16 cellular contexts compared by ENCODE assay signal in genomic region chrX:45788315-45788714, GRCh38.
DNase-seq lines count a peak whose midpoint lies in the region; ATAC-seq and TF ChIP-seq lines count a peak whose summit lies in the region.
"Had no signal": no experiment of that assay in that cellular context is flagged by ENCODE, and none has a peak within 500 bp of the region (broad histone marks: within the 10 kb centered on the region; RNA-seq: fewer than 3 reads in every experiment).

No MANE protein-coding gene starts in this region.

- no peak for DNase-seq in Calu3
- DNase-seq in IMR-90, result no peak
- DNase-seq in choroid plexus epithelial cell (ENCODE audit: low read depth), result peak; percentile 67
- no peak for DNase-seq in mesenchymal stem cell
- DNase-seq in BE2C, result no peak
- no peak for DNase-seq in NCI-H2107 (lab: John Stamatoyannopoulos, UW)
- DNase-seq: activated gamma-delta T cell treated with Interleukin-2 at 50 U/mL for 16 hours; NCI-H1092; NCI-H2081; NCI-H524 treated with DMSO at 0.1 percent for 48 hours; right lobe of liver; SIG-M5; stimulated activated CD4-positive, alpha-beta T cell treated with anti-CD3 and anti-CD28 coated beads, Interleukin-2, amount 100 ng/mL, for 24 hours; stimulated activated naive CD8-positive, alpha-beta T cell treated with anti-CD3 and anti-CD28 coated beads, Interleukin-15, amount 100 ng/mL, for 72 hours had no signal

- H3K4me3 ChIP-seq in IMR-90 (ENCODE audit: insufficient read depth, low read depth, low read length) (no peak overlapping the region), choroid plexus epithelial cell (ENCODE audit: low read depth, low read length) (no peak overlapping the region), mesenchymal stem cell (ENCODE audit: insufficient read depth in 1 of 2, low read depth in 1 of 2, low read length in 2 of 2) (no peak overlapping the region), BE2C (ENCODE audit: low read depth, low read length) (no peak overlapping the region)
- H3K4me3 ChIP-seq: coronary artery, right lobe of liver had no signal

- no peak overlapping the region for H2AK9ac ChIP-seq in IMR-90 (replicated peaks; ENCODE audit: low read depth, low read length, poor library complexity)

- H3K14ac ChIP-seq in IMR-90 (replicated peaks; ENCODE audit: low read depth, low read length), result no peak overlapping the region
- no peak overlapping the region for H3K14ac ChIP-seq in mesenchymal stem cell (ENCODE audit: low read length in 2 of 2)

- peak overlapping the region; percentile 67 for H3K4me3 Mint-ChIP-seq in Calu3 (ENCODE audit: low read depth, unreplicated experiment)

- peak; percentile 36; the same call in 1 of the 2 replicates for ATAC-seq in IMR-90 (ENCODE audit: low read depth)
- ATAC-seq in HG02970 (IDR thresholded peaks at IDR 0.05; ENCODE audit: low FRiP score, unreplicated experiment), result no peak
- ATAC-seq: stimulated activated naive CD8-positive, alpha-beta T cell treated with anti-CD3 and anti-CD28 coated beads, Interleukin-15, amount 100 ng/mL, for 72 hours had no signal

- peaks cover 4% of the 10 kb centered on the region for H3K9me1 ChIP-seq in IMR-90 (ENCODE audit: insufficient read depth, low read length)

- POLR2A ChIA-PET in IMR-90 (lab: Charles Lee; ENCODE audit: unreplicated experiment), result no interaction called here

- H3K4ac ChIP-seq in IMR-90 (ENCODE audit: low read depth, low read length), result no peak overlapping the region
- no peak overlapping the region for H3K4ac ChIP-seq in mesenchymal stem cell (ENCODE audit: low read depth in 1 of 2, low read length in 2 of 2)

- intact Hi-C loops in Calu3 (cut with micrococcal nuclease; ENCODE audit: unreplicated experiment) (no loop called here), IMR-90 (cut with micrococcal nuclease) (no loop called here)

- H3K79me1 ChIP-seq in IMR-90 (ENCODE audit: low read depth in 1 of 2, low read length in 2 of 2) (peaks cover 0 to 29% of the 10 kb centered on the region in 2 experiments; a peak in 2 of 4 replicates), mesenchymal stem cell (replicated peaks; ENCODE audit: low read length, poor library complexity, severe bottlenecking) (no peaks in the 10 kb centered on the region)

- H2BK120ac ChIP-seq in IMR-90 (ENCODE audit: low read depth, low read length) (no peak overlapping the region), mesenchymal stem cell (ENCODE audit: low read depth, low read length) (no peak overlapping the region)

- H3K9me3 Mint-ChIP-seq in Calu3 (ENCODE audit: low read depth, unreplicated experiment), result no peaks in the 10 kb centered on the region

- H3K4me1 Mint-ChIP-seq in Calu3 (ENCODE audit: low read depth, unreplicated experiment), result peaks cover 70% of the 10 kb centered on the region

- dilution Hi-C loops in IMR-90 (cut with HindIII; ENCODE audit: low sequenced_read_pairs, unreplicated experiment), result no loop called here

- TF ChIP-seq CTCF in Calu3 (IDR thresholded peaks at IDR 0.05; ENCODE audit: unreplicated experiment) (no peak), IMR-90 (conservative IDR thresholded peaks at IDR 0.05; ENCODE audit: low read depth, low read length) (no peak), choroid plexus epithelial cell (conservative IDR thresholded peaks at IDR 0.05; ENCODE audit: low read depth, low read length) (no peak), BE2C (IDR thresholded peaks at IDR 0.05; ENCODE audit: low read depth, low read length) (no peak)

- peaks cover 39% of the 10 kb centered on the region for H3K36me3 Mint-ChIP-seq in Calu3 (ENCODE audit: insufficient read depth, unreplicated experiment)

- H3K18ac ChIP-seq in IMR-90 (ENCODE audit: low read depth, low read length) (no peak overlapping the region; the same call in 1 of the 2 replicates), mesenchymal stem cell (ENCODE audit: low read depth in 1 of 2, low read length in 2 of 2) (no peak overlapping the region)

- H2BK15ac ChIP-seq in IMR-90 (ENCODE audit: low read depth, low read length) (no peak overlapping the region), mesenchymal stem cell (ENCODE audit: low read depth, poor library complexity, severe bottlenecking) (no peak overlapping the region)

- WGBS in IMR-90 (ENCODE audit: extremely low coverage in 2 of 2, insufficient read length in 1 of 2), 2 experiments, result no CpG with 5 or more reads among the region's 5 CpGs
- WGBS in mesenchymal stem cell, result 86% methylated on average over 2 of the region's 5 CpGs

- H3K36me3 ChIP-seq in IMR-90 (ENCODE audit: control insufficient read depth, insufficient read depth, low read length) (no peaks in the 10 kb centered on the region; the same call in 1 of the 2 replicates), mesenchymal stem cell (ENCODE audit: control insufficient read depth in 1 of 2, insufficient read depth in 2 of 2, low read depth in 1 of 2, low read length in 2 of 2) (peaks cover 0 to under 1% of the 10 kb centered on the region in 2 experiments), BE2C (no peaks in the 10 kb centered on the region)
- H3K36me3 ChIP-seq: right lobe of liver had no signal

- H3K56ac ChIP-seq in IMR-90 (ENCODE audit: extremely low read depth, insufficient read depth, low read length), result no peak overlapping the region

- H2BK20ac ChIP-seq in IMR-90 (ENCODE audit: low read depth, low read length), result no peak overlapping the region

- peak overlapping the region; percentile 92 for H3K27ac Mint-ChIP-seq in Calu3 (ENCODE audit: unreplicated experiment)
- H3K27ac Mint-ChIP-seq: stimulated activated naive CD8-positive, alpha-beta T cell treated with anti-CD3 and anti-CD28 coated beads, Interleukin-15, amount 100 ng/mL, for 72 hours had no signal

- CTCF ChIA-PET in Calu3 (lab: Charles Lee) (no interaction called here), IMR-90 (lab: Yijun Ruan, JAX) (no interaction called here)

- H3K4me2 ChIP-seq in IMR-90 (ENCODE audit: low read depth, low read length) (peak overlapping the region; percentile 46; the same call in 1 of the 2 replicates), mesenchymal stem cell (ENCODE audit: low read length, poor library complexity, severe bottlenecking) (no peak overlapping the region)

- no peak overlapping the region for H3K27ac ChIP-seq in IMR-90 (ENCODE audit: insufficient read depth, low read length)
- H3K27ac ChIP-seq in mesenchymal stem cell (ENCODE audit: low read length, poor library complexity, severe bottlenecking), result peak overlapping the region; percentile 38
- H3K27ac ChIP-seq: coronary artery, right lobe of liver had no signal

- in situ Hi-C loops in IMR-90 (cut with MboI; ENCODE audit: low sequenced_read_pairs), result no loop called here

- H2AFZ ChIP-seq in IMR-90 (replicated peaks; ENCODE audit: low read length, poor library complexity) (no peak overlapping the region), mesenchymal stem cell (ENCODE audit: low read depth, low read length) (no peak overlapping the region)

- H2AK5ac ChIP-seq in IMR-90 (ENCODE audit: low read depth, low read length) (no peak overlapping the region), mesenchymal stem cell (ENCODE audit: low read length, severe bottlenecking) (no peak overlapping the region)

- H4K8ac ChIP-seq in IMR-90 (ENCODE audit: low read depth in 2 of 2, low read length in 2 of 2) (no peak overlapping the region), mesenchymal stem cell (ENCODE audit: low read length) (no peak overlapping the region)

- H2BK5ac ChIP-seq in IMR-90 (ENCODE audit: low read depth, low read length, poor library complexity, severe bottlenecking), result no peak overlapping the region
- H2BK5ac ChIP-seq in mesenchymal stem cell (ENCODE audit: low read depth, low read length, poor library complexity, severe bottlenecking), result no peak overlapping the region

- H4K20me1 ChIP-seq in IMR-90 (ENCODE audit: insufficient read depth, low read length), result no peaks in the 10 kb centered on the region

- no peaks in the 10 kb centered on the region for H3K27me3 Mint-ChIP-seq in Calu3 (ENCODE audit: unreplicated experiment)
- H3K27me3 Mint-ChIP-seq: stimulated activated naive CD8-positive, alpha-beta T cell treated with anti-CD3 and anti-CD28 coated beads, Interleukin-15, amount 100 ng/mL, for 72 hours had no signal

- no peak overlapping the region for H2BK12ac ChIP-seq in mesenchymal stem cell (ENCODE audit: low read length in 2 of 2)

- no peak for TF ChIP-seq POLR2A in IMR-90 (IDR thresholded peaks at IDR 0.05; ENCODE audit: low read depth, low read length)

- H3K27me3 ChIP-seq in IMR-90 (ENCODE audit: control insufficient read depth, insufficient read depth, low read length), result peaks cover 2% of the 10 kb centered on the region
- peaks cover 0 to 37% of the 10 kb centered on the region in 2 experiments for H3K27me3 ChIP-seq in mesenchymal stem cell (ENCODE audit: control insufficient read depth in 1 of 2, insufficient read depth in 1 of 2, low read length in 2 of 2)
- H3K27me3 ChIP-seq in BE2C, result no peaks in the 10 kb centered on the region

- no peak for TF ChIP-seq RAD21 in IMR-90 (IDR thresholded peaks at IDR 0.05; ENCODE audit: low read length)

- BruUV-seq in Calu3 (replicated peaks; lab: Mats Ljungman, UMichigan) (no TSS peak), IMR-90 (replicated peaks; lab: Mats Ljungman, UMichigan) (no TSS peak)

- H4K91ac ChIP-seq in IMR-90 (ENCODE audit: insufficient read depth, low read depth, low read length), result no peak overlapping the region
- H4K91ac ChIP-seq in mesenchymal stem cell (ENCODE audit: low read length), result no peak overlapping the region

- H3K9me3 ChIP-seq in IMR-90 (ENCODE audit: control insufficient read depth, insufficient read depth, low read length), result 0 out of 2 replicates have a peak, but pooled peaks cover 2% of the 10 kb centered on the region
- H3K9me3 ChIP-seq in mesenchymal stem cell (ENCODE audit: control insufficient read depth, low read length), result peaks cover 12% of the 10 kb centered on the region
- no peaks in the 10 kb centered on the region for H3K9me3 ChIP-seq in BE2C
- H3K9me3 ChIP-seq: right lobe of liver had no signal

- no peak overlapping the region for H4K5ac ChIP-seq in IMR-90 (ENCODE audit: low read depth, low read length)

- H3K9ac ChIP-seq in IMR-90 (ENCODE audit: low read depth, low read length), result no peak overlapping the region
- H3K9ac ChIP-seq in mesenchymal stem cell (ENCODE audit: low read length), result peak overlapping the region; percentile 12

- H3K23ac ChIP-seq in IMR-90 (ENCODE audit: low read depth, low read length) (no peak overlapping the region), mesenchymal stem cell (ENCODE audit: low read length in 2 of 2) (no peak overlapping the region)

- H3K4me1 ChIP-seq in IMR-90 (ENCODE audit: control insufficient read depth, insufficient read depth, low read length) (peaks cover 9% of the 10 kb centered on the region), mesenchymal stem cell (ENCODE audit: control insufficient read depth, insufficient read depth, low read depth, low read length) (peaks cover 6% of the 10 kb centered on the region), BE2C (no peaks in the 10 kb centered on the region)
- H3K4me1 ChIP-seq: right lobe of liver had no signal

TF ChIP-seq in IMR-90, 13 proteins besides CTCF, POLR2A, EP300 and RAD21 (continues in another document):
- TF ChIP-seq NFE2L2 (IDR thresholded peaks at IDR 0.05; ENCODE audit: low read depth, low read length), result no peak
